30 cellular contexts compared by ENCODE assay signal in genomic region chr5:167595196-167595595, GRCh38.
"Had no signal": no experiment of that assay in that cellular context is flagged by ENCODE, and none has a peak within 500 bp of the region (broad histone marks: within the 10 kb centered on the region; RNA-seq: fewer than 3 reads in every experiment).

No MANE protein-coding gene starts in this region.

- H3K4me1 ChIP-seq: adrenal gland, body of pancreas, esophagus squamous epithelium, gastroesophageal sphincter had no signal

- FAIRE-seq: colon, endometrium, endothelial cell of umbilical vein had no signal

- DNase-seq: activated CD4-positive, alpha-beta memory T cell treated with anti-CD3 and anti-CD28 coated beads for 36 hours; activated CD4-positive, alpha-beta T cell treated with anti-CD3 and anti-CD28 coated beads for 36 hours; activated CD4-positive, alpha-beta T cell treated with anti-CD3 and anti-CD28 coated beads, Interleukin-2, amount 10 ng/mL, durations not matched to agents 24 days and 14 days; activated CD4-positive, CD25-positive, alpha-beta regulatory T cell; activated CD4-positive, CD25-positive, alpha-beta regulatory T cell treated with anti-CD3 and anti-CD28 coated beads, Interleukin-2, amount 50 U/mL, for 72 hours; activated CD8-positive, alpha-beta memory T cell treated with anti-CD3 and anti-CD28 coated beads, Interleukin-2, amount 10 ng/mL, durations not matched to agents 7 days and 5 days; activated CD8-positive, alpha-beta memory T cell treated with anti-CD3 and anti-CD28 coated beads, Interleukin-2, amount 50 U/mL, for 4 hours; activated CD8-positive, alpha-beta T cell treated with anti-CD3 and anti-CD28 coated beads, Interleukin-2, amount 10 ng/mL, durations not matched to agents 7 days and 5 days; activated effector memory CD4-positive, alpha-beta T cell treated with anti-CD3 and anti-CD28 coated beads, Interleukin-2, amount 50 U/mL, for 16 hours; activated naive CD4-positive, alpha-beta T cell treated with anti-CD3 and anti-CD28 coated beads for 36 hours; activated naive CD8-positive, alpha-beta T cell treated with anti-CD3 and anti-CD28 coated beads for 36 hours; activated naive CD8-positive, alpha-beta T cell treated with anti-CD3 and anti-CD28 coated beads, Interleukin-2, amount 50 U/mL, for 24 hours; activated T-cell treated with anti-CD3 and anti-CD28 coated beads, Interleukin-2, amount 50 U/mL, for 1 hour; activated T-cell treated with anti-CD3 and anti-CD28 coated beads, Interleukin-2, amount 50 U/mL, for 48 hours; adrenal gland; amygdala; aorta; body of pancreas; caudate nucleus; cortex of kidney; dermis blood vessel endothelial cell; effector CD4-positive, alpha-beta T cell; effector memory CD8-positive, alpha-beta T cell; esophagus squamous epithelium; T-helper 2 cell had no signal

- H3K27ac ChIP-seq: adrenal gland, body of pancreas, epithelial cell of prostate, esophagus squamous epithelium, gastroesophageal sphincter had no signal

- H3K27me3 ChIP-seq: adrenal gland, body of pancreas, esophagus squamous epithelium, gastroesophageal sphincter had no signal

- H3K9me3 ChIP-seq: adrenal gland, body of pancreas, esophagus squamous epithelium, gastroesophageal sphincter had no signal

- H3K36me3 ChIP-seq: adrenal gland, esophagus squamous epithelium, gastroesophageal sphincter had no signal

- H3K4me3 ChIP-seq: adrenal gland, body of pancreas, esophagus squamous epithelium, gastroesophageal sphincter had no signal

- ATAC-seq: activated CD4-positive, alpha-beta T cell treated with anti-CD3 and anti-CD28 coated beads for 36 hours; activated CD8-positive, alpha-beta memory T cell treated with anti-CD3 and anti-CD28 coated beads, Interleukin-2, amount 10 ng/mL, durations not matched to agents 7 days and 5 days; activated CD8-positive, alpha-beta T cell treated with anti-CD3 and anti-CD28 coated beads, Interleukin-2, amount 10 ng/mL, durations not matched to agents 7 days and 5 days; activated naive CD8-positive, alpha-beta T cell treated with anti-CD3 and anti-CD28 coated beads, Interleukin-2, amount 50 U/mL, for 24 hours; body of pancreas; effector memory CD8-positive, alpha-beta T cell; gastroesophageal sphincter had no signal
